ENCODE assay signal across 12 cellular contexts in genomic region chr11:35715649-35716048, GRCh38.
"Had no signal": no experiment of that assay in that cellular context is flagged by ENCODE, and none has a peak within 500 bp of the region (broad histone marks: within the 10 kb centered on the region; RNA-seq: fewer than 3 reads in every experiment).

No MANE protein-coding gene starts in this region.

- H3K9me3 ChIP-seq: adrenal gland, gastroesophageal sphincter, left ventricle myocardium inferior, pancreas had no signal

- DNase-seq: activated CD4-positive, CD25-positive, alpha-beta regulatory T cell treated with anti-CD3 and anti-CD28 coated beads, Interleukin-2, amount 50 U/mL, for 72 hours; adrenal gland; effector memory CD4-positive, alpha-beta T cell; kidney; left ventricle myocardium inferior; pancreas had no signal

- H3K27me3 Mint-ChIP-seq: activated CD4-positive, alpha-beta memory T cell treated with anti-CD3 and anti-CD28 coated beads for 36 hours had no signal

- H3K36me3 ChIP-seq: adrenal gland, gastroesophageal sphincter, left ventricle myocardium inferior, pancreas had no signal

- H3K9me3 Mint-ChIP-seq: neural crest cell had no signal

- ATAC-seq: gastroesophageal sphincter, pancreas had no signal

- H3K4me1 Mint-ChIP-seq: neural crest cell had no signal

- H3K4me3 ChIP-seq: adrenal gland, gastroesophageal sphincter, left ventricle myocardium inferior, pancreas had no signal

- H3K27ac ChIP-seq: adrenal gland, epithelial cell of prostate, gastroesophageal sphincter, left ventricle myocardium inferior, pancreas had no signal

- H3K4me3 Mint-ChIP-seq: activated CD4-positive, alpha-beta memory T cell treated with anti-CD3 and anti-CD28 coated beads for 36 hours; activated T-cell treated with anti-CD3 and anti-CD28 coated beads, Interleukin-2, amount 50 U/mL, for 72 hours; neural crest cell had no signal

- FAIRE-seq: kidney, pancreas, urothelium cell line had no signal

- H3K4me1 ChIP-seq: adrenal gland, gastroesophageal sphincter had no signal

- H3K27me3 ChIP-seq: adrenal gland, gastroesophageal sphincter, pancreas had no signal

- H3K27ac Mint-ChIP-seq: activated CD4-positive, alpha-beta memory T cell treated with anti-CD3 and anti-CD28 coated beads for 36 hours; activated T-cell treated with anti-CD3 and anti-CD28 coated beads, Interleukin-2, amount 50 U/mL, for 72 hours had no signal
